11 cellular contexts compared by ENCODE assay signal in the genomic region with DNA sequence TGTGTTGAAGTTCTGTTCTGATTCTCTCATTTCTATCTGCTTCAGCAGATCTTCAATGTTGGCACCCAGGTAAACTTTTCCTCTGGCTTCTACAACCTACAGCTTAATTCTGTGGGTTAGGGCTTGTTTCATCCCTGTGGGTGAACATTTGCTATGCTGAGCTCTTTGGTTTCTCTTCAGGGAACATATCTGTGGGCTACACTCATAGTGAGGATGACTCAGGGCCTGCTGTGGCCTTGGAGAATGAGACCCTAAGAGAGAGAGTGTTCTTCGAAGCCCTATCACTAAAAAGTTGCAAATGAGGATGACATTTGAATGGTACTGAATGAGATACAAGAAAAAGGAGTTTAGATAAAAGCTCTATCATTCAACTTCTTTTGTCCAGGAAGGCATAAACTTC.
A peak's percentile ranks its signal among the peaks of the same experiment; 100 is the strongest.
DNase-seq lines count a peak whose midpoint lies in the region; TF ChIP-seq lines count a peak whose summit lies in the region.
"Had no signal": no experiment of that assay in that cellular context is flagged by ENCODE, and none has a peak within 500 bp of the region (broad histone marks: within the 10 kb centered on the region; RNA-seq: fewer than 3 reads in every experiment).

No MANE protein-coding gene starts in this region.

- TF ChIP-seq CTCF in mammary epithelial cell (conservative IDR thresholded peaks at IDR 0.05 in 1 of 2, IDR thresholded peaks at IDR 0.05 in 1 of 2; ENCODE audit: extremely low read depth in 1 of 2, insufficient read depth in 1 of 2, low read depth in 1 of 2, low read length in 2 of 2): no peak
- no peak for TF ChIP-seq CTCF in MCF 10A (IDR thresholded peaks at IDR 0.05; ENCODE audit: unreplicated experiment)

- no peaks in the 10 kb centered on the region for H4K20me1 ChIP-seq in mammary epithelial cell (ENCODE audit: insufficient read depth, low read length)

- H3K4me3 ChIP-seq in mammary epithelial cell (replicated peaks in 1 of 3; ENCODE audit: insufficient read depth in 1 of 3, low read depth in 2 of 3, low read length in 3 of 3): no peak overlapping the region

- H3K79me2 ChIP-seq in mammary epithelial cell (ENCODE audit: insufficient read depth, low read length): no peaks in the 10 kb centered on the region

- no peak overlapping the region for H3K9ac ChIP-seq in mammary epithelial cell (ENCODE audit: insufficient read depth, low read length)

- dilution Hi-C loops in mammary epithelial cell (cut with HindIII; ENCODE audit: low sequenced_read_pairs): no loop called here

- in situ Hi-C loops in mammary epithelial cell (cut with MboI; ENCODE audit: low sequenced_read_pairs in 2 of 2): no loop called here

- H3K27me3 Mint-ChIP-seq in MCF 10A (ENCODE audit: insufficient read depth, unreplicated experiment): no peaks in the 10 kb centered on the region
- H3K27me3 Mint-ChIP-seq in activated T-helper 2 cell treated with anti-CD3 and anti-CD28 coated beads, Interferon-gamma antibody, Interleukin-2, Interleukin-4, amounts not matched to agents 10 μg/mL and 5 μg/mL and 100 μg/mL, durations not matched to agents 14 hours and 24 hours and 36 hours (ENCODE audit: low read depth): no peaks in the 10 kb centered on the region
- H3K27me3 Mint-ChIP-seq in stimulated activated naive CD8-positive, alpha-beta T cell treated with anti-CD3 and anti-CD28 coated beads, Interleukin-15, Interleukin-2, amounts not matched to agents 100 ng/mL and 50 ng/mL, for 24 hours: no peaks in the 10 kb centered on the region

- H2AFZ ChIP-seq in mammary epithelial cell (ENCODE audit: low read depth, low read length): peak overlapping the region; percentile 39

- H3K36me3 ChIP-seq in mammary epithelial cell (ENCODE audit: insufficient read depth, low read length): no peaks in the 10 kb centered on the region

- H3K9me3 ChIP-seq in mammary epithelial cell (replicated peaks; ENCODE audit: insufficient read depth, low read length): no peaks in the 10 kb centered on the region

- no peaks in the 10 kb centered on the region for H3K9me3 Mint-ChIP-seq in MCF 10A (ENCODE audit: unreplicated experiment)
- peaks cover 43% of the 10 kb centered on the region for H3K9me3 Mint-ChIP-seq in activated T-helper 2 cell treated with anti-CD3 and anti-CD28 coated beads, Interferon-gamma antibody, Interleukin-2, Interleukin-4, amounts not matched to agents 10 μg/mL and 5 μg/mL and 100 μg/mL, durations not matched to agents 14 hours and 24 hours and 36 hours
- peaks cover 20% of the 10 kb centered on the region for H3K9me3 Mint-ChIP-seq in stimulated activated naive CD8-positive, alpha-beta T cell treated with anti-CD3 and anti-CD28 coated beads, Interleukin-15, Interleukin-2, amounts not matched to agents 100 ng/mL and 50 ng/mL, for 24 hours

- peaks cover 4% of the 10 kb centered on the region for H3K4me1 Mint-ChIP-seq in MCF 10A (ENCODE audit: insufficient read depth, unreplicated experiment)
- H3K4me1 Mint-ChIP-seq in activated T-helper 2 cell treated with anti-CD3 and anti-CD28 coated beads, Interferon-gamma antibody, Interleukin-2, Interleukin-4, amounts not matched to agents 10 μg/mL and 5 μg/mL and 100 μg/mL, durations not matched to agents 14 hours and 24 hours and 36 hours (ENCODE audit: low read depth): peaks cover 47% of the 10 kb centered on the region
- peaks cover 81% of the 10 kb centered on the region for H3K4me1 Mint-ChIP-seq in stimulated activated naive CD8-positive, alpha-beta T cell treated with anti-CD3 and anti-CD28 coated beads, Interleukin-15, Interleukin-2, amounts not matched to agents 100 ng/mL and 50 ng/mL, for 24 hours (ENCODE audit: low read depth)

- CTCF ChIA-PET in mammary epithelial cell (lab: Charles Lee; ENCODE audit: low non-redundant PET): no interaction called here
- CTCF ChIA-PET in MCF 10A (lab: Yijun Ruan, JAX): interaction anchor here (0.5 to 1.3 kb wide), 2 partner anchors 528 to 665 kb away, joined by 3 read pairs; no protein-coding TSS in a partner anchor

- BruUV-seq in mammary epithelial cell (replicated peaks; lab: Mats Ljungman, UMichigan): no TSS peak
- BruUV-seq in MCF 10A (replicated peaks; lab: Mats Ljungman, UMichigan): no TSS peak

- no peaks in the 10 kb centered on the region for H3K36me3 Mint-ChIP-seq in MCF 10A (ENCODE audit: insufficient read depth, unreplicated experiment)
- H3K36me3 Mint-ChIP-seq in activated T-helper 2 cell treated with anti-CD3 and anti-CD28 coated beads, Interferon-gamma antibody, Interleukin-2, Interleukin-4, amounts not matched to agents 10 μg/mL and 5 μg/mL and 100 μg/mL, durations not matched to agents 14 hours and 24 hours and 36 hours (ENCODE audit: low read depth): peaks cover 42% of the 10 kb centered on the region
- peaks cover 32% of the 10 kb centered on the region for H3K36me3 Mint-ChIP-seq in stimulated activated naive CD8-positive, alpha-beta T cell treated with anti-CD3 and anti-CD28 coated beads, Interleukin-15, Interleukin-2, amounts not matched to agents 100 ng/mL and 50 ng/mL, for 24 hours (ENCODE audit: low read depth)

- no peak overlapping the region for H3K4me3 Mint-ChIP-seq in MCF 10A (ENCODE audit: unreplicated experiment)
- H3K4me3 Mint-ChIP-seq in activated T-helper 2 cell treated with anti-CD3 and anti-CD28 coated beads, Interferon-gamma antibody, Interleukin-2, Interleukin-4, amounts not matched to agents 10 μg/mL and 5 μg/mL and 100 μg/mL, durations not matched to agents 14 hours and 24 hours and 36 hours (ENCODE audit: low read depth): peak overlapping the region; percentile 19
- peak overlapping the region; percentile 49 for H3K4me3 Mint-ChIP-seq in stimulated activated naive CD8-positive, alpha-beta T cell treated with anti-CD3 and anti-CD28 coated beads, Interleukin-15, Interleukin-2, amounts not matched to agents 100 ng/mL and 50 ng/mL, for 24 hours
- H3K4me3 Mint-ChIP-seq: nephron had no signal

- POLR2A ChIA-PET in MCF 10A (lab: Yijun Ruan, JAX): interaction anchor here (0.7 to 1.0 kb wide), 2 partner anchors 13 to 32 kb away, joined by 3 read pairs; no protein-coding TSS in a partner anchor

- H3K27me3 ChIP-seq in mammary epithelial cell (ENCODE audit: insufficient read depth, low read length): no peaks in the 10 kb centered on the region

- no peak overlapping the region for H3K27ac Mint-ChIP-seq in MCF 10A (ENCODE audit: low read depth, unreplicated experiment)
- peak overlapping the region; percentile 79 for H3K27ac Mint-ChIP-seq in activated T-helper 2 cell treated with anti-CD3 and anti-CD28 coated beads, Interferon-gamma antibody, Interleukin-2, Interleukin-4, amounts not matched to agents 10 μg/mL and 5 μg/mL and 100 μg/mL, durations not matched to agents 14 hours and 24 hours and 36 hours
- H3K27ac Mint-ChIP-seq in stimulated activated naive CD8-positive, alpha-beta T cell treated with anti-CD3 and anti-CD28 coated beads, Interleukin-15, Interleukin-2, amounts not matched to agents 100 ng/mL and 50 ng/mL, for 24 hours: peak overlapping the region; percentile 97
- H3K27ac Mint-ChIP-seq: nephron had no signal

- no peak overlapping the region for H3K4me2 ChIP-seq in mammary epithelial cell (ENCODE audit: insufficient read depth, low read depth, low read length)

- 71% methylated on average over 1 of the region's 1 CpG for WGBS in mammary epithelial cell (ENCODE audit: low coverage, missing lambda C conversion rate)

- no peak overlapping the region for H3K27ac ChIP-seq in mammary epithelial cell (ENCODE audit: insufficient read depth, low read depth, low read length)

- intact Hi-C loops in mammary epithelial cell (cut with micrococcal nuclease): no loop called here
- intact Hi-C loops in MCF 10A (cut with micrococcal nuclease): no loop called here
- intact Hi-C loops in activated T-helper 2 cell treated with anti-CD3 and anti-CD28 coated beads, Interferon-gamma antibody, Interleukin-2, Interleukin-4, amounts not matched to agents 10 μg/mL and 5 μg/mL and 100 μg/mL, durations not matched to agents 14 hours and 24 hours and 36 hours (cut with micrococcal nuclease): loop anchor here (1.0 to 10.0 kb wide), 9 partner anchors 9 to 392 kb away; no protein-coding TSS in a partner anchor

- DNase-seq in mammary epithelial cell (no peak), MCF 10A (ENCODE audit: unreplicated experiment) (no peak), myocyte (ENCODE audit: low read depth) (peak; percentile 83), NCI-H446 (lab: John Stamatoyannopoulos, UW) (no peak), NCI-H187 treated with DMSO at 0.1 percent for 48 hours (lab: John Stamatoyannopoulos, UW) (no peak), GM03348 (ENCODE audit: low spot score) (no peak)
- no peak for DNase-seq in activated T-helper 2 cell treated with anti-CD3 and anti-CD28 coated beads, Interferon-gamma antibody, Interleukin-2, Interleukin-4, amounts not matched to agents 10 μg/mL and 5 μg/mL and 100 μg/mL, durations not matched to agents 14 hours and 24 hours and 36 hours (ENCODE audit: low spot score)
- DNase-seq: effector memory CD4-positive, alpha-beta T cell; NCI-H2081 treated with DMSO at 0.1 percent for 48 hours had no signal

- no peaks in the 10 kb centered on the region for H3K4me1 ChIP-seq in mammary epithelial cell (ENCODE audit: insufficient read depth, low read length)
